ENCODE assay signal across 14 cellular contexts in the genomic region with DNA sequence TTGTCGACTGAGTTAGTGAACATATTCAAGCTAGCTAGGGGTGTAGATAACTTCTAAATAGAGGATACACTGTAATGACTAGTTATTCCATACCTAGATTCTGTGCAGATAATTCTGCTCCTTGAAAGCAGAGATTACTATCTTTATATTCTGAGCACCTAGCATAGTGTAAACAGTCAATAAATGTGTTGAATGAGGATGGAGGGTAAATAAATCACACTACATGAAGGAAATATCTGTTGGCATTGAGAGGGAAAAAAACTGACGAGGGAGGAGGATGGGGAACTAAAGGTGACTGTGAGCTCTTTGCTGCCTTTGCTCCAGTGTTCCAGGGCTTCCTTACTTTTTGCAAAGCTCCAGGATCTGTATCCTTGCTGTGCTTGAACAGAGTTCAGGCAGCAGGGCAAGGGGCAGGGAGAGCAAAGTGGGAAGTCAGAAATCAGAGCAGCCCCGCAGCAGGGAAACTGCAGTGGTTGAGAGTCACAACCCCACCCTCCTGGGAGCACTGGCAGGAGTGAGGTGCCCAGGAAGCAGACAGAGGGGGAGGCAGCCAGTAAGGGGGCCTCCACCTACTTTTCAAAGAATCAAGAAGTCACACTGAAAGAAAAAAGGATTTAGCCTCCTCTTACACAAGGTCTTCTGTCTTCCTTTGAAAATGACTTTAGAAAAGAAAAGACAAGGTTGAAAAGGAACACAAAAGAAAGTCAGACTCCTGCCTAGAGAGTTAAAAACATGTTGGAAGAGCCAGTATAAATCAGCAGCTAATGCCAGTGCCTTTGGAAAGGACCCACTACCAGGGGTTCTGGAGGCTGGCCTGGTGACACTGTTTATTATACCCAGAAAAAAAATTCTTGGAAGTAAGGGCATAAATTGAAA.
DNase-seq lines count a peak whose midpoint lies in the region; ATAC-seq and TF ChIP-seq lines count a peak whose summit lies in the region.
"Had no signal": no experiment of that assay in that cellular context is flagged by ENCODE, and none has a peak within 500 bp of the region (broad histone marks: within the 10 kb centered on the region; RNA-seq: fewer than 3 reads in every experiment).

No MANE protein-coding gene starts in this region.

- H3K4me3 ChIP-seq in spleen (no peak overlapping the region), BE2C (ENCODE audit: low read depth, low read length) (no peak overlapping the region)

- intact Hi-C loops in spleen (cut with DNase I; ENCODE audit: low total_unique reads), result no loop called here

- no peak for TF ChIP-seq POLR2A in spleen (IDR thresholded peaks at IDR 0.05)

- no peak overlapping the region for H3K27ac ChIP-seq in spleen
- H3K27ac ChIP-seq: WERI-Rb-1 had no signal

- peak; percentile 31 for DNase-seq in activated T-cell treated with anti-CD3 and anti-CD28 coated beads, Interleukin-2, amount 50 U/mL, for 1 hour
- DNase-seq in activated T-cell treated with anti-CD3 and anti-CD28 coated beads for 4 hours (no peak), NCI-H69 (lab: John Stamatoyannopoulos, UW) (peak; percentile 60), ecto neural progenitor cell (ENCODE audit: low spot score) (peak; percentile 53), spleen (peak; percentile 44), BE2C (no peak), NCI-H2171 treated with DMSO at 0.1 percent for 48 hours (lab: John Stamatoyannopoulos, UW) (no peak)
- DNase-seq: GOT3; NCI-H1105; NCI-H524 treated with DMSO at 0.1 percent for 48 hours; Right ventricle myocardium superior; stimulated activated CD4-positive, alpha-beta T cell treated with anti-CD3 and anti-CD28 coated beads, Interleukin-4, amount 100 ng/mL, for 1 hour; WERI-Rb-1 had no signal

- no peaks in the 10 kb centered on the region for H3K9me3 ChIP-seq in spleen
- H3K9me3 ChIP-seq in BE2C, result no peaks in the 10 kb centered on the region

- H3K4me1 ChIP-seq in spleen, result peaks cover 0 to 2% (median under 1%) of the 10 kb centered on the region in 6 donors
- H3K4me1 ChIP-seq in BE2C, result peaks cover 2% of the 10 kb centered on the region; the same call in 1 of the 2 replicates

- no peaks in the 10 kb centered on the region for H3K36me3 ChIP-seq in spleen
- H3K36me3 ChIP-seq in BE2C, result no peaks in the 10 kb centered on the region
- H3K36me3 ChIP-seq: WERI-Rb-1 had no signal

- TF ChIP-seq CTCF in spleen (IDR thresholded peaks at IDR 0.05 in 8 of 11, conservative IDR thresholded peaks at IDR 0.05 in 3 of 11) (no peak), BE2C (IDR thresholded peaks at IDR 0.05; ENCODE audit: low read depth, low read length) (no peak)

- ATAC-seq in HG03342 (IDR thresholded peaks at IDR 0.05; ENCODE audit: unreplicated experiment), result no peak

- H3K27me3 ChIP-seq in spleen (replicated peaks in 1 of 7), result no peaks in the 10 kb centered on the region
- H3K27me3 ChIP-seq in BE2C, result no peaks in the 10 kb centered on the region

- 53 to 68% (median 64%) methylated on average over 3 of the region's 3 CpGs for WGBS in spleen, 5 donors

Comparison
In these comparisons a context has a peak if more than half of its experiments do, and no peak if none do; other contexts are left out.
1. DNase-seq: peak in activated T-cell treated with anti-CD3 and anti-CD28 coated beads, Interleukin-2, amount 50 U/mL, for 1 hour (single experiment), NCI-H69 (single experiment), ecto neural progenitor cell (single experiment) and spleen (single experiment); none in activated T-cell treated with anti-CD3 and anti-CD28 coated beads for 4 hours (single experiment), BE2C (single experiment) and NCI-H2171 treated with DMSO at 0.1 percent for 48 hours (single experiment).